1 cellular context compared by ENCODE assay signal in the genomic region with DNA sequence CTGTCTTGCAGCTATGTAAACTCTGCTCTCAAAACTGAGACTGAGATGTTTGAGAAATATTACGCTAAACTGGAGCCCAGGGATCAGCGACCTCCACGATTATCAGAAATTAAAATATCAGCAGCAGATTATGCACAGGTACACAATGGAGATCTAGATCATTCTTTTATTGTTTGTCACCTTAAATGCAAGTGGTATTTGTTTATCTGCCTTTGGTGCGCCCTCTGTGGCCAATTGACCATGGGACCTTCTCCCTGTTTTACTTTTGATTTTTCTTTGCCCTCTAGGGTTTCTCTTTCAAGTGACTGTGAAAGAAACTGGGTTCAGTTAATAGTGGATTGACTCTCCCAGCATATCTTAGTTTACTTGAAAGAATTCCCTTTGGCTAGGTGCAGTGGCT.
TF ChIP-seq lines count a peak whose summit lies in the region.

No MANE protein-coding gene starts in this region.

TF ChIP-seq in GM23338, 12 proteins besides CTCF, POLR2A, EP300 and RAD21 (continued from another document):
- TF ChIP-seq ZNF462 (CRISPR knock-in tag; IDR thresholded peaks at IDR 0.05) (no peak), JUNB (IDR thresholded peaks at IDR 0.05; ENCODE audit: unreplicated experiment) (no peak), NANOG (IDR thresholded peaks at IDR 0.05; ENCODE audit: borderline replicate concordance) (no peak), EZH2phosphoT487 (IDR thresholded peaks at IDR 0.05; ENCODE audit: unreplicated experiment) (no peak), STAT1 (IDR thresholded peaks at IDR 0.05; ENCODE audit: unreplicated experiment) (no peak), EZH2 (IDR thresholded peaks at IDR 0.05; ENCODE audit: low read depth, unreplicated experiment) (no peak), POLR2AphosphoS5 (IDR thresholded peaks at IDR 0.05; ENCODE audit: low read depth) (no peak), ZNF114 (CRISPR knock-in tag; IDR thresholded peaks at IDR 0.05) (no peak), CREB1 (CRISPR knock-in tag; IDR thresholded peaks at IDR 0.05; ENCODE audit: low read depth) (no peak), REST (IDR thresholded peaks at IDR 0.05; ENCODE audit: unreplicated experiment) (no peak)
- TF ChIP-seq, protein P1, sequence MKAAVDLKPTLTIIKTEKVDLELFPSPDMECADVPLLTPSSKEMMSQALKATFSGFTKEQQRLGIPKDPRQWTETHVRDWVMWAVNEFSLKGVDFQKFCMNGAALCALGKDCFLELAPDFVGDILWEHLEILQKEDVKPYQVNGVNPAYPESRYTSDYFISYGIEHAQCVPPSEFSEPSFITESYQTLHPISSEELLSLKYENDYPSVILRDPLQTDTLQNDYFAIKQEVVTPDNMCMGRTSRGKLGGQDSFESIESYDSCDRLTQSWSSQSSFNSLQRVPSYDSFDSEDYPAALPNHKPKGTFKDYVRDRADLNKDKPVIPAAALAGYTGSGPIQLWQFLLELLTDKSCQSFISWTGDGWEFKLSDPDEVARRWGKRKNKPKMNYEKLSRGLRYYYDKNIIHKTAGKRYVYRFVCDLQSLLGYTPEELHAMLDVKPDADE (IDR thresholded peaks at IDR 0.05): no peak
TF ChIP-seq in GM23338: peak in this region for 0.
